Comparison of ENCODE assay signal across 8 cellular contexts in the genomic region with DNA sequence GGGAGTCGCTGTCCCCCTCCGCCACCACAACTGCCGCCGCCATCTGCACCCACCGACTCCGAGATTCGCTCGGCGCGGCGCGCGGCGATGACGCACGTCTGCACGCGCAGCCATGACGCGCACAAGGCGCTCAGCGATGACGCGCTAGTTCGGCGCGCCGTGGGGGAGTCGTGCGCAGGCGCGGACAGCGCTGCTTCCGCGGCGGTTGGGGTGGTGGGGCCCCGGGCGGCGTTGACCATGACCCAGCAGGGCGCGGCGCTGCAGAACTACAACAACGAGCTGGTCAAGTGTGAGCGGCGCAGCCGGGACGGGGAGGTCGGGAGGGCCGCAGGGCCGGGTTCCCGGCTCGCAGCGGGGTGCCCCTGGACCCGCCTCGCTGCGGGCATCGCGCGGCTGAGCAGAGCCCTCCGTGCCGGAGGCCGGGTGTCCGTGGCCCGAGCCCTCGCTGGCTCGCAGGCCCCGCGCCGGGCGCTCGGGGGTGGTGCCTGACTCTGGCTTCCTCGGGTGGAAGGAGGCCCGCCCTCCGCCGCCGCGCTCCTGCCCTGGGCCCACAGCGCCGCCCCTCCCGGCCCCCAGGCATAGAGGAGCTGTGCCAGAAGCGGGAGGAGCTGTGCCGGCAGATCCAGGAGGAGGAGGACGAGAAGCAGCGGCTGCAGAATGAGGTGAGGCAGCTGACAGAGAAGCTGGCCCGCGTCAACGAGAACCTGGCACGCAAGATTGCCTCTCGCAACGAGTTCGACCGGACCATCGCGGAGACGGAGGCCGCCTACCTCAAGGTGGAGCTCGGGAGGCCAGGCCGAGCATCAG. TPM values are rescaled to one million over a fixed set of nuclear protein-coding genes. Genes with fewer than 3 reads are reported as not detected.
DNase-seq lines count a peak whose midpoint lies in the region; ATAC-seq and TF ChIP-seq lines count a peak whose summit lies in the region.

A gene with protein sequence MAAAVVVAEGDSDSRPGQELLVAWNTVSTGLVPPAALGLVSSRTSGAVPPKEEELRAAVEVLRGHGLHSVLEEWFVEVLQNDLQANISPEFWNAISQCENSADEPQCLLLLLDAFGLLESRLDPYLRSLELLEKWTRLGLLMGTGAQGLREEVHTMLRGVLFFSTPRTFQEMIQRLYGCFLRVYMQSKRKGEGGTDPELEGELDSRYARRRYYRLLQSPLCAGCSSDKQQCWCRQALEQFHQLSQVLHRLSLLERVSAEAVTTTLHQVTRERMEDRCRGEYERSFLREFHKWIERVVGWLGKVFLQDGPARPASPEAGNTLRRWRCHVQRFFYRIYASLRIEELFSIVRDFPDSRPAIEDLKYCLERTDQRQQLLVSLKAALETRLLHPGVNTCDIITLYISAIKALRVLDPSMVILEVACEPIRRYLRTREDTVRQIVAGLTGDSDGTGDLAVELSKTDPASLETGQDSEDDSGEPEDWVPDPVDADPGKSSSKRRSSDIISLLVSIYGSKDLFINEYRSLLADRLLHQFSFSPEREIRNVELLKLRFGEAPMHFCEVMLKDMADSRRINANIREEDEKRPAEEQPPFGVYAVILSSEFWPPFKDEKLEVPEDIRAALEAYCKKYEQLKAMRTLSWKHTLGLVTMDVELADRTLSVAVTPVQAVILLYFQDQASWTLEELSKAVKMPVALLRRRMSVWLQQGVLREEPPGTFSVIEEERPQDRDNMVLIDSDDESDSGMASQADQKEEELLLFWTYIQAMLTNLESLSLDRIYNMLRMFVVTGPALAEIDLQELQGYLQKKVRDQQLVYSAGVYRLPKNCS (minus strand): TSS at position 71 of the 807 bp plus-strand sequence. CDS start 28 bp downstream, at position 43.
A gene with protein sequence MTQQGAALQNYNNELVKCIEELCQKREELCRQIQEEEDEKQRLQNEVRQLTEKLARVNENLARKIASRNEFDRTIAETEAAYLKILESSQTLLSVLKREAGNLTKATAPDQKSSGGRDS (plus strand): TSS at position 187 of the 807 bp plus-strand sequence. CDS start 51 bp downstream, at position 238.

- intact Hi-C loops in adrenal gland (cut with DNase I) (no loop called here), left cardiac atrium (cut with DNase I) (loop anchor here in 1 of 2 donors (10.0 kb wide), 1 partner anchor 64 kb away; no protein-coding TSS in a partner anchor), prostate gland (cut with DNase I) (no loop called here)

- 0 to 1% (median 0%) methylated on average over 14 to 98 of the region's 98 CpGs for WGBS in adrenal gland, 4 donors
- under 1% methylated on average over 84 of the region's 98 CpGs for WGBS in prostate gland
- WGBS in urinary bladder: under 1% methylated on average over 98 of the region's 98 CpGs

- peaks cover 11% of the 10 kb centered on the region for H3K36me3 Mint-ChIP-seq in T-cell

- H3K9me3 ChIP-seq in adrenal gland (replicated peaks in 1 of 3): no peaks in the 10 kb centered on the region
- no peaks in the 10 kb centered on the region for H3K9me3 ChIP-seq in prostate gland

- CTCF ChIA-PET in T-cell (lab: Charles Lee): interaction anchor here in 1 of 2 donors (0.6 to 1.4 kb wide), 5 partner anchors 12 to 398 kb away, joined by 3 to 5 read pairs (median 3); partner anchors contain the start of genes TMEM141 and TPRN

- TF ChIP-seq CTCF in GM12874 (IDR thresholded peaks at IDR 0.05; ENCODE audit: insufficient read depth, low read depth, low read length) (peak; percentile 61), adrenal gland (IDR thresholded peaks at IDR 0.05) (peak in 3 of 6 experiments; percentile 6 to 32 (median 24)), prostate gland (IDR thresholded peaks at IDR 0.05) (peak in 2 of 4 experiments; percentile 50 to 57)

- ATAC-seq in HG02678 (IDR thresholded peaks at IDR 0.05; ENCODE audit: unreplicated experiment) (peak; percentile 77), T-cell (replicated peaks in 1 of 4) (peak; percentile 78 to 85 (median 80)), left cardiac atrium (peak; percentile 92 to 93)

- peaks cover 20 to 32% of the 10 kb centered on the region in 2 donors for H3K4me1 ChIP-seq in adrenal gland (replicated peaks in 1 of 2)
- peaks cover 27% of the 10 kb centered on the region for H3K4me1 ChIP-seq in prostate gland (replicated peaks)
- no peaks in the 10 kb centered on the region for H3K4me1 ChIP-seq in urinary bladder (ENCODE audit: insufficient read depth)

- H3K4me3 ChIP-seq in adrenal gland (peak within 1 kb of the TSS; percentile 62 to 82 (median 76)), prostate gland (peak within 1 kb of the TSS; percentile 73 to 97), urinary bladder (ENCODE audit: low read depth, low read length) (peak within 1 kb of the TSS; percentile 70)

- H3K27ac Mint-ChIP-seq in T-cell: peak within 1 kb of the TSS; percentile 90 to 91

- H3K27ac ChIP-seq in adrenal gland (peak within 1 kb of the TSS; percentile 74 to 98 (median 91)), prostate gland (peak within 1 kb of the TSS; percentile 77 to 94), urinary bladder (ENCODE audit: low read depth) (peak within 1 kb of the TSS; percentile 90)

- POLR2A ChIA-PET in T-cell (lab: Charles Lee): interaction anchor here (0.5 to 1.1 kb wide), 6 partner anchors 10 to 750 kb away, joined by 3 to 6 read pairs (median 4); partner anchors contain the start of gene TUBB4B (in 1 of the 2)

- H3K27me3 Mint-ChIP-seq in T-cell: no peaks in the 10 kb centered on the region

- H3K4me3 Mint-ChIP-seq in T-cell: peak within 1 kb of the TSS; percentile 87 to 91 (median 88)

- H3K27me3 ChIP-seq in adrenal gland (no peaks in the 10 kb centered on the region), prostate gland (replicated peaks; ENCODE audit: insufficient read depth) (no peaks in the 10 kb centered on the region)

- DNase-seq in NCI-H128 (lab: John Stamatoyannopoulos, UW; ENCODE audit: unreplicated experiment) (peak; percentile 83), T-cell (peak; percentile 75 to 95 (median 88)), adrenal gland (peak; percentile 91 to 96 (median 93)), left cardiac atrium (peak; percentile 93), prostate gland (ENCODE audit: low spot score) (peak; percentile 85)

- TF ChIP-seq POLR2A in adrenal gland (IDR thresholded peaks at IDR 0.05): peak; percentile 79 to 89
- peak; percentile 80 for TF ChIP-seq POLR2A in prostate gland (IDR thresholded peaks at IDR 0.05)

- no peaks in the 10 kb centered on the region for H3K9me3 Mint-ChIP-seq in T-cell

- peaks cover 0 to 43% of the 10 kb centered on the region in 2 donors for H3K36me3 ChIP-seq in adrenal gland (replicated peaks in 1 of 2)
- H3K36me3 ChIP-seq in prostate gland: peaks cover 3% of the 10 kb centered on the region in 2 donors
- peaks cover 2% of the 10 kb centered on the region for H3K36me3 ChIP-seq in urinary bladder (ENCODE audit: insufficient read depth)

- peaks cover 22 to 46% (median 42%) of the 10 kb centered on the region in 3 donors for H3K4me1 Mint-ChIP-seq in T-cell

RNA-seq across cellular contexts. Expression of the first gene that starts in this region (rescaled TPM):
- total RNA-seq in T-cell (100 to 1,000 TPM; 133 to 142 (median 141) TPM), adrenal gland (10 to 100 TPM; 21.2 to 72.1 (median 32.0) TPM), left cardiac atrium (10 to 100 TPM; 31.2 to 32.5 TPM), prostate gland (10 to 100 TPM; 32.5 to 64.5 TPM), urinary bladder (18.6 TPM)
- polyA plus RNA-seq in adrenal gland (100 to 1,000 TPM in 1 of 3 donors, 10 to 100 TPM in 1, 1 to 10 TPM in 1; 7.1 to 162 (median 89.7) TPM), urinary bladder (40.3 TPM)

RNA-seq across cellular contexts. Expression of the second gene that starts in this region (rescaled TPM):
- 10 to 100 TPM; 37.0 to 71.6 (median 64.0) TPM for total RNA-seq in T-cell
- 10 to 100 TPM; 50.0 to 98.1 (median 65.4) TPM for total RNA-seq in adrenal gland
- polyA plus RNA-seq in adrenal gland: 100 to 1,000 TPM in 2 of 3 donors, 10 to 100 TPM in 1; 13.2 to 138 (median 127) TPM
- total RNA-seq in left cardiac atrium: 10 to 100 TPM; 53.1 to 55.1 TPM
- 100 to 1,000 TPM; 114 to 124 TPM for total RNA-seq in prostate gland
- total RNA-seq in urinary bladder: 21.4 TPM
- 94.1 TPM for polyA plus RNA-seq in urinary bladder

Comparison
In these comparisons a context has a peak if more than half of its experiments do, and no peak if none do; other contexts are left out.
1. Peak in every context shown above with its lines: DNase-seq, ATAC-seq, H3K4me3 ChIP-seq and H3K27ac ChIP-seq.